Comparison of ENCODE assay signal across 8 cellular contexts in the genomic region with DNA sequence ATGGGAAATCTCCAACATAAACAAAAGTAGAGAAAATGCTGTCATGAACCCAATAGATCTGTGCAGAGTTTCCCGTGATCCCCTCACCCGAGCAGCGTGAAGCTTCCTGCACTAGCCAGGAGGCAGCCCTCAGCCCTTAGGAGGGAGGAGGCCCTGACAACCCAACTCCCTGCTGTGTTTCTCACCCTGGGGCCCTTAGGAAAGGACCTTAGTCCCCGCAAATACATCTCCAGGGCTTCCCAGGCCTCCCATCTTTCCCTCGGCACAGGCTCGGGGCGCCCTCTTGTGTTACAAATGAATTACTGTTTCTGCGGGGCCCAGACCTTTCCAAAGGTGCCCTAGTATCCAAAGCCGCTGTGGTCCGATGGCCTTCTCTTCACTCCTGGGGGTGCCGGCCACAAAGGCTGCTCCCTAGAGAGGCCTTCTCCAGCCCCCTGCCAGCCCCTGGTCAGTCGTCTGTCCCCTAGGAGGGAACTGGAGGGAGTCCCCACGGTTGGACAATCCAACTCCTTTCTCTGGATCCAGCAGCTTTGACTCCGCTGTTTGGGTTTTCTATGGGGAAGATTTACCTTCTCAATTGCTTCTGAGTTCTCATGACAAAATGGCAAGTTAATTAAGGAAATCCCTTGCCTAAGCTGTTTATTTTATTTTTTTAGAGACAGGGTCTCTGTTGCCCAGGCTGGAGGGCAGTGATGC. TPM values are rescaled to one million over a fixed set of nuclear protein-coding genes. Genes with fewer than 3 reads are reported as not detected.
DNase-seq lines count a peak whose midpoint lies in the region; TF ChIP-seq lines count a peak whose summit lies in the region.

No MANE protein-coding gene starts in this region.

- no peak overlapping the region for H3K4me3 Mint-ChIP-seq in T-helper 2 cell treated with Interferon-gamma antibody and Interleukin-4, amounts not matched to agents 5 μg/mL and 100 μg/mL, for 36 hours
- no peak overlapping the region for H3K4me3 Mint-ChIP-seq in MCF 10A (ENCODE audit: unreplicated experiment)

- no peaks in the 10 kb centered on the region for H3K4me1 Mint-ChIP-seq in T-helper 2 cell treated with Interferon-gamma antibody and Interleukin-4, amounts not matched to agents 5 μg/mL and 100 μg/mL, for 36 hours (ENCODE audit: low read depth)
- H3K4me1 Mint-ChIP-seq in MCF 10A (ENCODE audit: insufficient read depth, unreplicated experiment) = no peaks in the 10 kb centered on the region

- DNase-seq in NCI-H1417 (lab: John Stamatoyannopoulos, UW) (peak; percentile 55 to 79 (median 65)), NCI-H1417 treated with DMSO at 0.1 percent for 48 hours (lab: John Stamatoyannopoulos, UW) (no peak), NCI-H1105 treated with DMSO at 0.1 percent for 48 hours (lab: John Stamatoyannopoulos, UW) (peak; percentile 59), MCF 10A (ENCODE audit: unreplicated experiment) (peak; percentile 66), iris pigment epithelial cell (ENCODE audit: low read depth) (peak; percentile 57), GDM1 (lab: John Stamatoyannopoulos, UW) (no peak)
- peak; percentile 12 for DNase-seq in T-helper 2 cell treated with Interferon-gamma antibody and Interleukin-4, amounts not matched to agents 5 μg/mL and 100 μg/mL, for 36 hours (ENCODE audit: low spot score)
- peak in 3 of 4 experiments; percentile 11 to 28 (median 21) for DNase-seq in stimulated activated CD4-positive, alpha-beta T cell treated with anti-CD3 and anti-CD28 coated beads, Interleukin-1b, Interleukin-23, amount 100 ng/mL, for 24 hours (ENCODE audit: low read depth in 4 of 4, low spot score in 1 of 4)

- TF ChIP-seq CTCF in MCF 10A (IDR thresholded peaks at IDR 0.05; ENCODE audit: unreplicated experiment) = peak; percentile 93

- POLR2A ChIA-PET in MCF 10A (lab: Yijun Ruan, JAX) = interaction anchor here (1.0 to 1.2 kb wide), 2 partner anchors 15 to 494 kb away, joined by 3 read pairs; no protein-coding TSS in a partner anchor

- intact Hi-C loops in MCF 10A (cut with micrococcal nuclease) = loop anchor here (1.0 to 10.0 kb wide), 7 partner anchors 36 to 634 kb away; no protein-coding TSS in a partner anchor

- H3K27ac Mint-ChIP-seq in T-helper 2 cell treated with Interferon-gamma antibody and Interleukin-4, amounts not matched to agents 5 μg/mL and 100 μg/mL, for 36 hours = no peak overlapping the region
- H3K27ac Mint-ChIP-seq in MCF 10A (ENCODE audit: low read depth, unreplicated experiment) = peak overlapping the region; percentile 19

- no peaks in the 10 kb centered on the region for H3K9me3 Mint-ChIP-seq in T-helper 2 cell treated with Interferon-gamma antibody and Interleukin-4, amounts not matched to agents 5 μg/mL and 100 μg/mL, for 36 hours
- H3K9me3 Mint-ChIP-seq in MCF 10A (ENCODE audit: unreplicated experiment) = no peaks in the 10 kb centered on the region

- no TSS peak for BruUV-seq in MCF 10A (replicated peaks; lab: Mats Ljungman, UMichigan)

- no peaks in the 10 kb centered on the region for H3K27me3 Mint-ChIP-seq in T-helper 2 cell treated with Interferon-gamma antibody and Interleukin-4, amounts not matched to agents 5 μg/mL and 100 μg/mL, for 36 hours (ENCODE audit: low read depth)
- no peaks in the 10 kb centered on the region for H3K27me3 Mint-ChIP-seq in MCF 10A (ENCODE audit: insufficient read depth, unreplicated experiment)

- H3K36me3 Mint-ChIP-seq in T-helper 2 cell treated with Interferon-gamma antibody and Interleukin-4, amounts not matched to agents 5 μg/mL and 100 μg/mL, for 36 hours (ENCODE audit: low read depth) = no peaks in the 10 kb centered on the region
- peaks cover 41% of the 10 kb centered on the region for H3K36me3 Mint-ChIP-seq in MCF 10A (ENCODE audit: insufficient read depth, unreplicated experiment)

- CTCF ChIA-PET in MCF 10A (lab: Yijun Ruan, JAX) = interaction anchor here (0.5 to 2.4 kb wide), 41 partner anchors 8 to 1090 kb away, joined by 3 to 23 read pairs (median 4); no protein-coding TSS in a partner anchor

RNA-seq across cellular contexts. Expression of gene SH2B2, which starts 49.9 kb away (rescaled TPM):
- total RNA-seq in MCF 10A (2022) = 1.4 and 2.4 TPM in 2 replicates

Comparison
In these comparisons a context has a peak if more than half of its experiments do, and no peak if none do; other contexts are left out.
1. DNase-seq: peak in NCI-H1417 (3 of 3), NCI-H1105 treated with DMSO at 0.1 percent for 48 hours (single experiment), T-helper 2 cell treated with Interferon-gamma antibody and Interleukin-4, amounts not matched to agents 5 μg/mL and 100 μg/mL, for 36 hours (single experiment), MCF 10A (single experiment), iris pigment epithelial cell (single experiment) and stimulated activated CD4-positive, alpha-beta T cell treated with anti-CD3 and anti-CD28 coated beads, Interleukin-1b, Interleukin-23, amount 100 ng/mL, for 24 hours (3 of 4); none in NCI-H1417 treated with DMSO at 0.1 percent for 48 hours (single experiment) and GDM1 (single experiment).